15 cellular contexts compared by ENCODE assay signal in the genomic region with DNA sequence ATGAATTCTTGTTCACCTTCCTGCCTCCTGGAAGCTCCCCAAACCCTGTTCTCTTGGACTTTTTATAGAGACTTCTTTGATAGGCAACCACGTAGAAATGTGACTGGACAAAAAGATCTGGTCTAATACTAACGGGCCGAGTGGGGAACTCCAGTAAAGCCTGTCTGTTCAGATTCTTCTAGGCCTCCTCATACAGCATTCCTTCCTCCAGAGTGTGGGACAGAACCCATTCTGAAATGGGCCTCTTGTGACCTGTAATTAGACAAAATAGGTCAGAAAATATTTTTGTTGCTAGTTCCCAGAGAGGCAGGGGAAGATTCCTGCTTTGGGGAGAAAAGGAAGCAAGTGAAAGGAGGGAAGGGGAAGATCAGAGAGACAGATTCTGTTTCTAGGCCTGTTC.
DNase-seq lines count a peak whose midpoint lies in the region; ATAC-seq and TF ChIP-seq lines count a peak whose summit lies in the region.
"Had no signal": no experiment of that assay in that cellular context is flagged by ENCODE, and none has a peak within 500 bp of the region (broad histone marks: within the 10 kb centered on the region; RNA-seq: fewer than 3 reads in every experiment).

No MANE protein-coding gene starts in this region.

- H3K9me3 Mint-ChIP-seq in activated CD8-positive, alpha-beta memory T cell treated with anti-CD3 and anti-CD28 coated beads, Interleukin-2, amount 10 ng/mL, durations not matched to agents 7 days and 5 days (ENCODE audit: low read depth) = no peaks in the 10 kb centered on the region

- POLR2A ChIA-PET in RWPE1 (lab: Yijun Ruan, JAX; ENCODE audit: low non-redundant PET) = no interaction called here

- H3K4me1 Mint-ChIP-seq in activated CD8-positive, alpha-beta memory T cell treated with anti-CD3 and anti-CD28 coated beads, Interleukin-2, amount 10 ng/mL, durations not matched to agents 7 days and 5 days = no peaks in the 10 kb centered on the region
- H3K4me1 Mint-ChIP-seq: CD4-positive, CD25-positive, alpha-beta regulatory T cell had no signal

- H4K20me1 ChIP-seq in DND-41 (ENCODE audit: insufficient read depth, low read length) = peaks cover 4% of the 10 kb centered on the region; the same call in 1 of the 2 replicates

- H3K4me3 ChIP-seq in DND-41 (ENCODE audit: low read depth in 1 of 2, low read length in 2 of 2) = no peak overlapping the region
- no peak overlapping the region for H3K4me3 ChIP-seq in epithelial cell of esophagus (ENCODE audit: low read length)
- H3K4me3 ChIP-seq: BLaER1 treated with 17β-estradiol and CSF1 and Interleukin-3, amounts not matched to agents 10 nM and 100 nM; GM12878 had no signal

- H3K36me3 ChIP-seq in DND-41 (ENCODE audit: insufficient read depth, low read length) = peaks cover 55% of the 10 kb centered on the region
- H3K36me3 ChIP-seq: BLaER1 treated with 17β-estradiol and CSF1 and Interleukin-3, amounts not matched to agents 10 nM and 100 nM had no signal

- H3K27me3 Mint-ChIP-seq in activated CD8-positive, alpha-beta memory T cell treated with anti-CD3 and anti-CD28 coated beads, Interleukin-2, amount 10 ng/mL, durations not matched to agents 7 days and 5 days = no peaks in the 10 kb centered on the region
- H3K27me3 Mint-ChIP-seq: CD4-positive, CD25-positive, alpha-beta regulatory T cell had no signal

- no peak overlapping the region for H3K4me3 Mint-ChIP-seq in activated CD8-positive, alpha-beta memory T cell treated with anti-CD3 and anti-CD28 coated beads, Interleukin-2, amount 10 ng/mL, durations not matched to agents 7 days and 5 days
- H3K4me3 Mint-ChIP-seq: CD4-positive, CD25-positive, alpha-beta regulatory T cell had no signal

- H3K9ac ChIP-seq in DND-41 (ENCODE audit: low read depth, low read length) = no peak overlapping the region
- H3K9ac ChIP-seq: BLaER1 treated with 17β-estradiol and CSF1 and Interleukin-3, amounts not matched to agents 10 nM and 100 nM had no signal

- no peak overlapping the region for H2AFZ ChIP-seq in DND-41 (ENCODE audit: low read depth, low read length)

- H3K27ac ChIP-seq in DND-41 (ENCODE audit: low read length) = peak overlapping the region; percentile 37; the same call in 1 of the 2 replicates
- H3K27ac ChIP-seq in RWPE1 = no peak overlapping the region
- H3K27ac ChIP-seq: BLaER1 treated with 17β-estradiol and CSF1 and Interleukin-3, amounts not matched to agents 10 nM and 100 nM had no signal

- no peaks in the 10 kb centered on the region for H3K27me3 ChIP-seq in DND-41 (ENCODE audit: insufficient read depth, low read length, poor library complexity)
- H3K27me3 ChIP-seq: BLaER1 treated with 17β-estradiol and CSF1 and Interleukin-3, amounts not matched to agents 10 nM and 100 nM had no signal

- H3K79me2 ChIP-seq in DND-41 (ENCODE audit: insufficient read depth, low read length) = no peaks in the 10 kb centered on the region

- ATAC-seq in DND-41 (ENCODE audit: insufficient read depth, low read depth) (no peak), HG02759 (IDR thresholded peaks at IDR 0.05; ENCODE audit: unreplicated experiment) (no peak), GM18505 (IDR thresholded peaks at IDR 0.05; ENCODE audit: unreplicated experiment) (no peak), GM19452 (IDR thresholded peaks at IDR 0.05; ENCODE audit: unreplicated experiment) (no peak)
- ATAC-seq in activated CD8-positive, alpha-beta memory T cell treated with anti-CD3 and anti-CD28 coated beads, Interleukin-2, amount 10 ng/mL, durations not matched to agents 7 days and 5 days = no peak
- ATAC-seq: GM12878, HCT116 had no signal

- no peak for TF ChIP-seq POLR2A in GM18505 (IDR thresholded peaks at IDR 0.05; ENCODE audit: borderline replicate concordance, extremely low read depth, insufficient read depth, insufficient read length)

- no peak overlapping the region for H3K4me2 ChIP-seq in DND-41 (ENCODE audit: insufficient read depth, low read length)
- H3K4me2 ChIP-seq: BLaER1 treated with 17β-estradiol and CSF1 and Interleukin-3, amounts not matched to agents 10 nM and 100 nM had no signal

- TF ChIP-seq CTCF in DND-41 (IDR thresholded peaks at IDR 0.05; ENCODE audit: borderline replicate concordance, extremely low read depth, low read length, poor library complexity, severe bottlenecking) = no peak
- no peak for TF ChIP-seq CTCF in RWPE1 (conservative IDR thresholded peaks at IDR 0.05; ENCODE audit: low read depth)
- no peak for TF ChIP-seq CTCF in epithelial cell of esophagus (IDR thresholded peaks at IDR 0.05; ENCODE audit: insufficient read depth, low read depth, low read length, missing control alignments)

- no peaks in the 10 kb centered on the region for H3K36me3 Mint-ChIP-seq in activated CD8-positive, alpha-beta memory T cell treated with anti-CD3 and anti-CD28 coated beads, Interleukin-2, amount 10 ng/mL, durations not matched to agents 7 days and 5 days
- H3K36me3 Mint-ChIP-seq: CD4-positive, CD25-positive, alpha-beta regulatory T cell had no signal

- CTCF ChIA-PET in RWPE1 (lab: Yijun Ruan, JAX) = interaction anchor here (0.6 kb wide), 2 partner anchors 25 to 240 kb away, joined by 3 to 10 read pairs; no protein-coding TSS in a partner anchor
- CTCF ChIA-PET in activated CD8-positive, alpha-beta memory T cell treated with anti-CD3 and anti-CD28 coated beads, Interleukin-2, amount 10 ng/mL, durations not matched to agents 7 days and 5 days (lab: Charles Lee) = no interaction called here

- H3K9me3 ChIP-seq in DND-41 (ENCODE audit: insufficient read depth, low read length, severe bottlenecking) = no peaks in the 10 kb centered on the region
- H3K9me3 ChIP-seq: BLaER1 treated with 17β-estradiol and CSF1 and Interleukin-3, amounts not matched to agents 10 nM and 100 nM had no signal

- no peaks in the 10 kb centered on the region for H3K4me1 ChIP-seq in DND-41 (ENCODE audit: insufficient read depth, low read length)

- DNase-seq in DND-41 (no peak), RWPE1 (ENCODE audit: low spot score) (peak; percentile 25), epithelial cell of esophagus (ENCODE audit: low read depth) (peak; percentile 24), pons (ENCODE audit: low spot score) (peak; percentile 43)
- no peak for DNase-seq in activated CD8-positive, alpha-beta memory T cell treated with anti-CD3 and anti-CD28 coated beads, Interleukin-2, amount 10 ng/mL, durations not matched to agents 7 days and 5 days
- DNase-seq: ACHN; CD4-positive, CD25-positive, alpha-beta regulatory T cell; DMS53; IMR-90 had no signal

- no peak overlapping the region for H3K27ac Mint-ChIP-seq in activated CD8-positive, alpha-beta memory T cell treated with anti-CD3 and anti-CD28 coated beads, Interleukin-2, amount 10 ng/mL, durations not matched to agents 7 days and 5 days
- H3K27ac Mint-ChIP-seq: CD4-positive, CD25-positive, alpha-beta regulatory T cell had no signal

Comparison
In these comparisons a context has a peak if more than half of its experiments do, and no peak if none do; other contexts are left out.
1. DNase-seq: peak in RWPE1 (single experiment), epithelial cell of esophagus (single experiment) and pons (single experiment); none in DND-41 (single experiment) and activated CD8-positive, alpha-beta memory T cell treated with anti-CD3 and anti-CD28 coated beads, Interleukin-2, amount 10 ng/mL, durations not matched to agents 7 days and 5 days (single experiment).